Comparison of ENCODE assay signal across 10 cellular contexts in genomic region chr2:219645631-219646527, GRCh38. TPM values are rescaled to one million over a fixed set of nuclear protein-coding genes. Genes with fewer than 3 reads are reported as not detected.
DNase-seq lines count a peak whose midpoint lies in the region; ATAC-seq, FAIRE-seq and TF ChIP-seq lines count a peak whose summit lies in the region.
"Had no signal": no experiment of that assay in that cellular context is flagged by ENCODE, and none has a peak within 500 bp of the region (broad histone marks: within the 10 kb centered on the region; RNA-seq: fewer than 3 reads in every experiment).

No MANE protein-coding gene starts in this region.

- H3K9me3 ChIP-seq in K562 (replicated peaks; ENCODE audit: control insufficient read depth, insufficient read depth, low read depth, low read length): no peaks in the 10 kb centered on the region

- intact Hi-C loops in K562 (cut with micrococcal nuclease) (no loop called here), Calu3 (cut with micrococcal nuclease; ENCODE audit: unreplicated experiment) (no loop called here)

- peaks cover 13 to 23% of the 10 kb centered on the region in 2 experiments; a peak in 4 of 5 replicates for H3K4me1 ChIP-seq in K562 (replicated peaks in 1 of 2; ENCODE audit: control insufficient read depth in 2 of 2, insufficient read depth in 2 of 2, low read length in 2 of 2)

- peaks cover 13% of the 10 kb centered on the region for H3K36me3 Mint-ChIP-seq in Calu3 (ENCODE audit: insufficient read depth, unreplicated experiment)

- H3K4me2 ChIP-seq in K562 (ENCODE audit: insufficient read depth, low read length): no peak overlapping the region

- H4K20me1 ChIP-seq in K562 (replicated peaks; ENCODE audit: control insufficient read depth, insufficient read depth, low read length): no peaks in the 10 kb centered on the region

- no peak for TF ChIP-seq EP300 in K562 (IDR thresholded peaks at IDR 0.05; ENCODE audit: low read length)

- no peaks in the 10 kb centered on the region for H3K9me1 ChIP-seq in K562 (ENCODE audit: control insufficient read depth, insufficient read depth, low read length)

- ATAC-seq in K562 (no peak; the same call in 2 of the 3 replicates), GM21447 (IDR thresholded peaks at IDR 0.05; ENCODE audit: unreplicated experiment) (no peak), GM19324 (IDR thresholded peaks at IDR 0.05; ENCODE audit: low FRiP score, unreplicated experiment) (no peak)

- POLR2A ChIA-PET in K562 (lab: Yijun Ruan, JAX): interaction anchor here (0.7 to 1.1 kb wide), 5 partner anchors 14 to 48 kb away, joined by 3 to 4 read pairs (median 4); partner anchors contain the start of gene STK11IP

- peak overlapping the region; percentile 33 for H2AFZ ChIP-seq in K562 (ENCODE audit: low read depth, low read length)

- 59% methylated on average over 8 of the region's 12 CpGs for WGBS in K562 (ENCODE audit: insufficient coverage, low coverage, missing lambda C conversion rate)

- peak in 1 of 3 experiments; percentile 15; a peak in 1 of 6 replicates for TF ChIP-seq CTCF in K562 (IDR thresholded peaks at IDR 0.05 in 2 of 3, conservative IDR thresholded peaks at IDR 0.05 in 1 of 3; ENCODE audit: insufficient read depth in 2 of 3, low read depth in 1 of 3, low read length in 3 of 3)
- no peak for TF ChIP-seq CTCF in Calu3 (IDR thresholded peaks at IDR 0.05; ENCODE audit: unreplicated experiment)

- no peak overlapping the region for H3K4me3 Mint-ChIP-seq in Calu3 (ENCODE audit: low read depth, unreplicated experiment)

- peak; percentile 81 for FAIRE-seq in K562 (lab: Jason Lieb, UNC)

- no peak overlapping the region for H3K4me3 ChIP-seq in K562

- BruUV-seq in K562 (replicated peaks; lab: Mats Ljungman, UMichigan): no TSS peak
- no TSS peak for BruUV-seq in Calu3 (replicated peaks; lab: Mats Ljungman, UMichigan)

- no peaks in the 10 kb centered on the region for H3K27me3 Mint-ChIP-seq in Calu3 (ENCODE audit: unreplicated experiment)

- no peaks in the 10 kb centered on the region for H3K79me2 ChIP-seq in K562 (ENCODE audit: control insufficient read depth, insufficient read depth, low read length)

- no peaks in the 10 kb centered on the region for H3K27me3 ChIP-seq in K562 (ENCODE audit: control insufficient read depth in 2 of 2, insufficient read depth in 2 of 2, low read length in 2 of 2)

- H3K27ac ChIP-seq in K562 (ENCODE audit: extremely low read depth, low read depth, low read length): no peak overlapping the region

- H3K9me3 Mint-ChIP-seq in Calu3 (ENCODE audit: low read depth, unreplicated experiment): no peaks in the 10 kb centered on the region

- CTCF ChIA-PET in K562 (lab: Yijun Ruan, JAX; ENCODE audit: low intra/inter-chr PET ratio): no interaction called here
- CTCF ChIA-PET in Calu3 (lab: Charles Lee): interaction anchor here (0.7 to 2.2 kb wide), 6 partner anchors 15 to 681 kb away, joined by 3 to 13 read pairs (median 5); no protein-coding TSS in a partner anchor

- TF ChIP-seq RAD21 in K562 (CRISPR knock-in tag; conservative IDR thresholded peaks at IDR 0.05 in 1 of 2, IDR thresholded peaks at IDR 0.05 in 1 of 2): no peak

- in situ Hi-C loops in K562 (cut with MboI): loop anchor here (5.0 kb wide), 1 partner anchor 41 kb away; no protein-coding TSS in a partner anchor

- H3K36me3 ChIP-seq in K562 (ENCODE audit: control insufficient read depth, insufficient read depth, low read length): no peaks in the 10 kb centered on the region

- H3K9ac ChIP-seq in K562 (ENCODE audit: insufficient read depth in 1 of 2, low read depth in 2 of 2, low read length in 2 of 2): no peak overlapping the region

- H3K4me1 Mint-ChIP-seq in Calu3 (ENCODE audit: low read depth, unreplicated experiment): peaks cover 28% of the 10 kb centered on the region

- TF ChIP-seq POLR2A in K562 (conservative IDR thresholded peaks at IDR 0.05): no peak

- DNase-seq in HPDE6-E6E7 (ENCODE audit: extremely low spot score): peak; percentile 76
- peak in 1 of 4 experiments; percentile 31 for DNase-seq in K562 (ENCODE audit: extremely low read depth in 1 of 4, low spot score in 3 of 4)
- peak; percentile 83 for DNase-seq in hepatic stellate cell (ENCODE audit: low spot score)
- peak; percentile 81 for DNase-seq in stromal cell of bone marrow (ENCODE audit: low read depth)
- no peak for DNase-seq in HuH-7.5 (ENCODE audit: low spot score)
- DNase-seq in Calu3: no peak
- DNase-seq: MV-4-11; stimulated activated CD4-positive, alpha-beta T cell treated with anti-CD3 and anti-CD28 coated beads, Interleukin-4, amount 100 ng/mL, for 24 hours had no signal

- no peak overlapping the region for H3K27ac Mint-ChIP-seq in Calu3 (ENCODE audit: unreplicated experiment)

TF ChIP-seq in K562, 482 proteins besides CTCF, POLR2A, EP300 and RAD21 (continues in another document):
- TF ChIP-seq POLR2AphosphoS2 (IDR thresholded peaks at IDR 0.05; ENCODE audit: low read length) (no peak), GTF2F1 (IDR thresholded peaks at IDR 0.05; ENCODE audit: low read depth, low read length) (no peak), MEF2A (IDR thresholded peaks at IDR 0.05; ENCODE audit: control insufficient read depth, low read depth, low read length) (no peak), JUND (IDR thresholded peaks at IDR 0.05; ENCODE audit: borderline replicate concordance, low read depth, low read length) (peak; percentile 65; the same call in 1 of the 2 replicates), JUND (tag; IDR thresholded peaks at IDR 0.05; ENCODE audit: borderline replicate concordance, low read depth, low read length) (peak; percentile 40; the same call in 1 of the 3 replicates), GTF2B (IDR thresholded peaks at IDR 0.05; ENCODE audit: extremely low read depth, insufficient read length) (no peak), ZNF316 (IDR thresholded peaks at IDR 0.05) (peak; percentile 98), GABPB2 (CRISPR knock-in tag; conservative IDR thresholded peaks at IDR 0.05) (no peak), CHD4 (IDR thresholded peaks at IDR 0.05; ENCODE audit: insufficient read depth, insufficient replicate concordance, low read depth, low read length, poor library complexity, severe bottlenecking) (no peak), HIVEP1 (CRISPR knock-in tag; IDR thresholded peaks at IDR 0.05) (no peak), POLR2H (tag; IDR thresholded peaks at IDR 0.05; ENCODE audit: low read depth) (no peak), ZNF232 (CRISPR knock-in tag; IDR thresholded peaks at IDR 0.05) (no peak), C11orf30 (IDR thresholded peaks at IDR 0.05; ENCODE audit: low read depth) (peak; percentile 96), NR2C2 (CRISPR knock-in tag; IDR thresholded peaks at IDR 0.05) (no peak), NR2C2 (tag; IDR thresholded peaks at IDR 0.05) (no peak), ZNF445 (CRISPR knock-in tag; IDR thresholded peaks at IDR 0.05; ENCODE audit: low read depth) (no peak)

RNA-seq across cellular contexts. Expression of gene SLC4A3, which starts 18.4 kb away (rescaled TPM):
- 0.28 and 2.2 TPM in 2 replicates for total RNA-seq in K562 (2011; cell fraction: chromatin; rRNA removed; ENCODE audit: low replicate concordance)
- total RNA-seq in K562 (2011; cell fraction: nucleolus; rRNA removed): 0.53 and 1.0 TPM in 2 replicates
- total RNA-seq in K562 (2011; cell fraction: nucleoplasm; rRNA removed): 0.53 and 0.59 TPM in 2 replicates
- total RNA-seq in K562 (2014; rRNA removed) (not detected in 2 replicates), K562 (2014; rRNA removed; fragmentation: Illumina TruSeq; extraction: Trizol) (not detected in 2 replicates), K562 (2015; rRNA removed; fragmentation: Illumina TruSeq; extraction: Trizol) (0.04 TPM in 1 of 2 replicates, not detected in the other), K562 (2021) (0.04 and 0.31 TPM in 2 replicates), Calu3 (2022) (14.9 and 20.2 TPM in 2 replicates)
- polyA plus RNA-seq in K562 (2011; rRNA removed) (0.26 and 0.76 TPM in 2 replicates), K562 (2014; fragmentation: Illumina TruSeq; extraction: Trizol) (0.04 TPM in 1 of 2 replicates, not detected in the other), K562 (2014; fragmentation: Nextera tagmentation; extraction: Ambion mirVana) (not detected), K562 (2014; rRNA removed) (0.05 and 0.11 TPM in 2 replicates)
- polyA plus RNA-seq in K562 (2011; cell fraction: cytosol; rRNA removed): 0.39 and 0.62 TPM in 2 replicates
- 3.3 and 5.9 TPM in 2 replicates for polyA plus RNA-seq in K562 (2011; cell fraction: nucleus; rRNA removed)
- 0.08 and 0.17 TPM in 2 replicates for polyA plus RNA-seq in K562 (2012)
- polyA minus RNA-seq in K562 (2011; rRNA and poly(A)+ RNA removed): not detected in 2 replicates
- not detected in 2 replicates for polyA minus RNA-seq in K562 (2011; cell fraction: cytosol; rRNA and poly(A)+ RNA removed)
- 1.1 and 2.2 TPM in 2 replicates for polyA minus RNA-seq in K562 (2011; cell fraction: nucleus; rRNA and poly(A)+ RNA removed)

RNA-seq across cellular contexts. Expression of gene STK11IP, which starts 48.2 kb away (rescaled TPM):
- total RNA-seq in K562 (2011; cell fraction: chromatin; rRNA removed; ENCODE audit: low replicate concordance): 27.6 and 95.1 TPM in 2 replicates
- total RNA-seq in K562 (2011; cell fraction: nucleolus; rRNA removed): 56.0 and 75.7 TPM in 2 replicates
- total RNA-seq in K562 (2011; cell fraction: nucleoplasm; rRNA removed): 40.2 and 44.7 TPM in 2 replicates
- 8.5 and 10.3 TPM in 2 replicates for total RNA-seq in K562 (2014; rRNA removed)
- total RNA-seq in K562 (2014; rRNA removed; fragmentation: Illumina TruSeq; extraction: Trizol): 3.3 TPM in 2 replicates
- 5.6 and 6.5 TPM in 2 replicates for total RNA-seq in K562 (2015; rRNA removed; fragmentation: Illumina TruSeq; extraction: Trizol)
- total RNA-seq in K562 (2021): 20.6 and 21.7 TPM in 2 replicates
- polyA plus RNA-seq in K562 (2011; rRNA removed): 4.7 and 14.4 TPM in 2 replicates
- polyA plus RNA-seq in K562 (2011; cell fraction: cytosol; rRNA removed): 5.6 and 6.8 TPM in 2 replicates
- polyA plus RNA-seq in K562 (2011; cell fraction: nucleus; rRNA removed): 89.3 and 106 TPM in 2 replicates
- 14.2 TPM in 2 replicates for polyA plus RNA-seq in K562 (2012)
- 7.3 and 10.6 TPM in 2 replicates for polyA plus RNA-seq in K562 (2014; fragmentation: Illumina TruSeq; extraction: Trizol)
- under 1 TPM; 0.52 to 0.89 TPM for polyA plus RNA-seq in K562 (2014; fragmentation: Nextera tagmentation; extraction: Ambion mirVana)
- polyA plus RNA-seq in K562 (2014; rRNA removed): 9.0 and 12.6 TPM in 2 replicates
- 5.2 and 5.4 TPM in 2 replicates for polyA minus RNA-seq in K562 (2011; rRNA and poly(A)+ RNA removed)
- polyA minus RNA-seq in K562 (2011; cell fraction: cytosol; rRNA and poly(A)+ RNA removed): 9.6 and 10.6 TPM in 2 replicates
- 27.2 and 31.0 TPM in 2 replicates for polyA minus RNA-seq in K562 (2011; cell fraction: nucleus; rRNA and poly(A)+ RNA removed)
- 29.3 and 32.5 TPM in 2 replicates for total RNA-seq in Calu3 (2022)

Comparison
In these comparisons a context has a peak if more than half of its experiments do, and no peak if none do; other contexts are left out.
1. DNase-seq: peak in HPDE6-E6E7 (single experiment), hepatic stellate cell (single experiment) and stromal cell of bone marrow (single experiment); none in HuH-7.5 (single experiment) and Calu3 (single experiment).